In the genomic region with DNA sequence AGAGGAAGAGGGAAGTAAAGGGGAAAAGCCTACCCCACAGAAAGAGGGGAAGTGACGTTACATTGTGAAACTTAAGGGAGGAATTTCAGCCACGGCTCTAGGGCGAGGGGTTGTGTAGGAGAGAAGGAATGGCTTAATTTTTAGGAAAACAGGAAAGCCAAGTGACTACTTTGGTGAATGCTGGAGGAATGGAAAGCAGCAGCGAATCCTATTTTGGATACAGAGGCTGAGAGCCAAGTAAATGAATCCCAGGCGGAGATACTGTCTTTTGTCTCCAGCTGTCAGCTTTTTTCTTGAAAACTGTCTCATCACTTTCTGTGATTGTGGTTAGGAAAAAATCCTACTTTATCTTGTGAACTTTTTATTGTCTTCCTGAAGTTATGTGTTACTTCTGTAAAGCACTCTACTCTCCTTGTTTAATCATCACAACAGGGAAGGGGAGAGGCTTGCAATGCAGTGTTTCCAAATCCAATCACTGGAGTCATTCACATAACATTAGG, we compare ENCODE assay signal across 10 cellular contexts.
DNase-seq lines count a peak whose midpoint lies in the region; ATAC-seq and TF ChIP-seq lines count a peak whose summit lies in the region.
"Had no signal": no experiment of that assay in that cellular context is flagged by ENCODE, and none has a peak within 500 bp of the region (broad histone marks: within the 10 kb centered on the region; RNA-seq: fewer than 3 reads in every experiment).

No MANE protein-coding gene starts in this region.

- H3K9me3 ChIP-seq in HUES64 (ENCODE audit: insufficient read depth, low read depth, low read length) (no peaks in the 10 kb centered on the region), adrenal gland (replicated peaks in 1 of 3) (no peaks in the 10 kb centered on the region), iPS-20b (ENCODE audit: insufficient read depth, low read depth, low read length) (no peaks in the 10 kb centered on the region), skeletal muscle satellite cell (replicated peaks; ENCODE audit: low read length) (no peaks in the 10 kb centered on the region)

- TF ChIP-seq CTCF in adrenal gland (IDR thresholded peaks at IDR 0.05) (no peak), GM20000 (IDR thresholded peaks at IDR 0.05; ENCODE audit: extremely low read depth, missing control alignments) (no peak), RWPE1 (conservative IDR thresholded peaks at IDR 0.05; ENCODE audit: low read depth) (no peak)

- H3K9ac ChIP-seq in HUES64 (ENCODE audit: low read depth, low read length): no peak overlapping the region
- H3K9ac ChIP-seq in iPS-20b (ENCODE audit: low read depth, low read length): peak overlapping the region; percentile 10; the same call in 1 of the 2 replicates
- H3K9ac ChIP-seq in skeletal muscle satellite cell (ENCODE audit: low read depth, low read length): peak overlapping the region; percentile 57

- H3K36me3 ChIP-seq in HUES64 (ENCODE audit: insufficient read depth, low read length) (no peaks in the 10 kb centered on the region), adrenal gland (replicated peaks in 1 of 2) (no peaks in the 10 kb centered on the region), iPS-20b (ENCODE audit: insufficient read depth, low read depth, low read length) (no peaks in the 10 kb centered on the region), skeletal muscle satellite cell (ENCODE audit: insufficient read depth, low read length) (no peaks in the 10 kb centered on the region)

- TF ChIP-seq POLR2A in adrenal gland (IDR thresholded peaks at IDR 0.05): no peak

- H3K27ac ChIP-seq in HUES64 (ENCODE audit: low read depth, low read length) (peak overlapping the region; percentile 72), adrenal gland (peak overlapping the region in 3 of 5 donors; percentile 42 to 79 (median 54)), iPS-20b (ENCODE audit: low read length) (no peak overlapping the region), RWPE1 (no peak overlapping the region)

- peak overlapping the region; percentile 64 for H3K4me2 ChIP-seq in skeletal muscle satellite cell (ENCODE audit: low read length)

- DNase-seq in adrenal gland (peak in 1 of 7 donors; percentile 7), GM20000 (ENCODE audit: low spot score) (no peak), RWPE1 (ENCODE audit: low spot score) (no peak)
- no peak for DNase-seq in activated effector memory CD4-positive, alpha-beta T cell treated with Interleukin-2 at 50 U/mL for 16 hours
- DNase-seq in stimulated activated naive CD8-positive, alpha-beta T cell treated with anti-CD3 and anti-CD28 coated beads, Interleukin-15, Interleukin-2, amounts not matched to agents 100 U/mL and 50 U/mL, for 24 hours: no peak
- DNase-seq: activated naive CD4-positive, alpha-beta T cell treated with anti-CD3 and anti-CD28 coated beads for 36 hours; NCI-H1694 treated with DMSO at 0.1 percent for 48 hours had no signal

- intact Hi-C loops in adrenal gland (cut with DNase I): no loop called here

- H3K4me3 ChIP-seq in HUES64 (ENCODE audit: low read length): no peak overlapping the region
- H3K4me3 ChIP-seq in adrenal gland: peak overlapping the region in 1 of 4 donors; percentile 16
- no peak overlapping the region for H3K4me3 ChIP-seq in iPS-20b (ENCODE audit: low read length)
- peak overlapping the region; percentile 51 for H3K4me3 ChIP-seq in skeletal muscle satellite cell (ENCODE audit: low read length)

- 58% methylated on average over 5 of the region's 5 CpGs for WGBS in HUES64
- WGBS in adrenal gland, 4 donors: 45 to 61% (median 53%) methylated on average over 5 of the region's 5 CpGs

- CTCF ChIA-PET in RWPE1 (lab: Yijun Ruan, JAX): no interaction called here

- ATAC-seq in stimulated activated naive CD8-positive, alpha-beta T cell treated with anti-CD3 and anti-CD28 coated beads, Interleukin-15, Interleukin-2, amounts not matched to agents 100 U/mL and 50 U/mL, for 24 hours: no peak

- POLR2A ChIA-PET in RWPE1 (lab: Yijun Ruan, JAX; ENCODE audit: low non-redundant PET): no interaction called here

- peaks cover 46% of the 10 kb centered on the region for H3K4me1 ChIP-seq in HUES64 (ENCODE audit: insufficient read depth, low read length)
- H3K4me1 ChIP-seq in adrenal gland (replicated peaks in 1 of 2): peaks cover 0 to 14% of the 10 kb centered on the region in 2 donors
- H3K4me1 ChIP-seq in iPS-20b (ENCODE audit: insufficient read depth, low read length): peaks cover 24% of the 10 kb centered on the region
- H3K4me1 ChIP-seq in skeletal muscle satellite cell (ENCODE audit: control insufficient read depth, insufficient read depth, low read length): peaks cover 20% of the 10 kb centered on the region

- H3K27me3 ChIP-seq in HUES64 (ENCODE audit: insufficient read depth, low read length) (no peaks in the 10 kb centered on the region), adrenal gland (no peaks in the 10 kb centered on the region), iPS-20b (ENCODE audit: insufficient read depth, low read length) (no peaks in the 10 kb centered on the region), skeletal muscle satellite cell (ENCODE audit: control insufficient read depth, insufficient read depth, low read length) (no peaks in the 10 kb centered on the region)

Comparison
In these comparisons a context has a peak if more than half of its experiments do, and no peak if none do; other contexts are left out.
1. H3K27ac ChIP-seq: peak in HUES64 (single experiment) and adrenal gland (3 of 5); none in iPS-20b (single experiment) and RWPE1 (single experiment).